18 cellular contexts compared by ENCODE assay signal in the genomic region with DNA sequence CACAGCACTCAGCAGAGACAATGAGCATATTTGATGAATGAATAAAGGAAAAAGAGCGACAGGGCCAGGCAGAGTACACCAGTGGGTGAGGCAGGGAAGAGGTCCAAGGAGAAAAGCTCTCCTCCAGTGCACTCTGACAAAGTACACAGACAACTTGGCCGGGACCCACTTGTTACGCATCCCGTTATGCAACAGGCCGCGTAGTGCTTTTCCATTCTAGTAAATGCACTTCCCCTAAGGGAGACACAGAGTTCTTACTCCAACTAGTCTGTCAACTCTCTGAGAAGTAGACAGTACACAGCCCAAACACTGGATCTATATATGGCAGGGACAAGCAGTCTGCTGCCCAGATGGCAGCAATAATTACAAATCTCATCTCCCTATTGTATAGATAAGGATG. TPM values are rescaled to one million over a fixed set of nuclear protein-coding genes. Genes with fewer than 3 reads are reported as not detected.
DNase-seq lines count a peak whose midpoint lies in the region; ATAC-seq and TF ChIP-seq lines count a peak whose summit lies in the region.
"Had no signal": no experiment of that assay in that cellular context is flagged by ENCODE, and none has a peak within 500 bp of the region (broad histone marks: within the 10 kb centered on the region; RNA-seq: fewer than 3 reads in every experiment).

No MANE protein-coding gene starts in this region.

- no peaks in the 10 kb centered on the region for H3K27me3 ChIP-seq in right cardiac atrium (ENCODE audit: control insufficient read depth, insufficient read depth)
- H3K27me3 ChIP-seq: SJCRH30, spleen had no signal

- intact Hi-C loops in right cardiac atrium (cut with DNase I): no loop called here
- intact Hi-C loops in posterior cingulate gyrus (cut with DNase I): no loop called here
- intact Hi-C loops in left colon (cut with DNase I, micrococcal nuclease): no loop called here

- H3K27ac Mint-ChIP-seq in chondrocyte (ENCODE audit: unreplicated experiment) (peak overlapping the region; percentile 98), type B pancreatic cell (peak overlapping the region; percentile 15)
- H3K27ac Mint-ChIP-seq: activated CD4-positive, alpha-beta T cell treated with anti-CD3 and anti-CD28 coated beads for 36 hours; activated naive CD4-positive, alpha-beta T cell treated with anti-CD3 and anti-CD28 coated beads, Interleukin-2, amount 50 U/mL, for 24 hours; effector memory CD8-positive, alpha-beta T cell had no signal

- H3K9me3 Mint-ChIP-seq in chondrocyte (ENCODE audit: low read depth) (no peaks in the 10 kb centered on the region), type B pancreatic cell (no peaks in the 10 kb centered on the region)
- H3K9me3 Mint-ChIP-seq: activated naive CD4-positive, alpha-beta T cell treated with anti-CD3 and anti-CD28 coated beads, Interleukin-2, amount 50 U/mL, for 24 hours; effector memory CD8-positive, alpha-beta T cell had no signal

- H3K36me3 Mint-ChIP-seq in chondrocyte (ENCODE audit: low read depth) (peaks cover 38% of the 10 kb centered on the region), type B pancreatic cell (peaks cover 35% of the 10 kb centered on the region)
- H3K36me3 Mint-ChIP-seq: activated naive CD4-positive, alpha-beta T cell treated with anti-CD3 and anti-CD28 coated beads, Interleukin-2, amount 50 U/mL, for 24 hours had no signal

- 69% methylated on average over 6 of the region's 6 CpGs for WGBS in right cardiac atrium

- H3K4me3 Mint-ChIP-seq in chondrocyte (ENCODE audit: unreplicated experiment) (no peak overlapping the region), type B pancreatic cell (no peak overlapping the region)
- H3K4me3 Mint-ChIP-seq: activated CD4-positive, alpha-beta T cell treated with anti-CD3 and anti-CD28 coated beads for 36 hours; activated naive CD4-positive, alpha-beta T cell treated with anti-CD3 and anti-CD28 coated beads, Interleukin-2, amount 50 U/mL, for 24 hours; effector memory CD8-positive, alpha-beta T cell had no signal

- H3K4me1 Mint-ChIP-seq in chondrocyte (ENCODE audit: low read depth) (peaks cover 74% of the 10 kb centered on the region), type B pancreatic cell (ENCODE audit: unreplicated experiment) (peaks cover 24% of the 10 kb centered on the region)
- H3K4me1 Mint-ChIP-seq: activated CD4-positive, alpha-beta T cell treated with anti-CD3 and anti-CD28 coated beads for 36 hours; activated naive CD4-positive, alpha-beta T cell treated with anti-CD3 and anti-CD28 coated beads, Interleukin-2, amount 50 U/mL, for 24 hours had no signal

- no peaks in the 10 kb centered on the region for H3K9me3 ChIP-seq in right cardiac atrium (ENCODE audit: control insufficient read depth, low read length)
- H3K9me3 ChIP-seq: SJCRH30, spleen had no signal

- DNase-seq in chondrocyte (ENCODE audit: low spot score): no peak
- peak; percentile 89 to 97 (median 90) for DNase-seq in right cardiac atrium
- DNase-seq in posterior cingulate gyrus: peak in 7 of 10 donors; percentile 58 to 94 (median 68)
- no peak for DNase-seq in type B pancreatic cell (ENCODE audit: extremely low spot score, unreplicated experiment)
- no peak for DNase-seq in left colon
- no peak for DNase-seq in NCI-H2196 treated with DMSO at 0.1 percent for 48 hours (lab: John Stamatoyannopoulos, UW; ENCODE audit: unreplicated experiment)
- DNase-seq: activated CD4-positive, alpha-beta T cell treated with anti-CD3 and anti-CD28 coated beads for 36 hours; activated T-cell treated with anti-CD3 and anti-CD28 coated beads for 4 hours; DMS153; effector memory CD8-positive, alpha-beta T cell; GOT3; NCI-H1694 treated with DMSO at 0.1 percent for 48 hours; SJCRH30; spleen; stimulated activated naive CD4-positive, alpha-beta T cell treated with Interleukin-2 at 50 U/mL for 16 hours had no signal

- H3K4me3 ChIP-seq in right cardiac atrium (ENCODE audit: low read length): no peak overlapping the region
- H3K4me3 ChIP-seq: SJCRH30, spleen had no signal

- no peak for TF ChIP-seq CTCF in chondrocyte (IDR thresholded peaks at IDR 0.05)
- no peak for TF ChIP-seq CTCF in type B pancreatic cell (conservative IDR thresholded peaks at IDR 0.05)

- H3K4me1 ChIP-seq in right cardiac atrium (ENCODE audit: control insufficient read depth, insufficient read depth, low read length): peaks cover 8% of the 10 kb centered on the region
- H3K4me1 ChIP-seq: spleen had no signal

- peak overlapping the region; percentile 86 for H3K27ac ChIP-seq in right cardiac atrium (ENCODE audit: low read length)
- H3K27ac ChIP-seq: SJCRH30, spleen had no signal

- H3K27me3 Mint-ChIP-seq in chondrocyte (ENCODE audit: low read depth) (no peaks in the 10 kb centered on the region), type B pancreatic cell (no peaks in the 10 kb centered on the region)

- peak; percentile 89 to 93 for ATAC-seq in right cardiac atrium
- no peak for ATAC-seq in left colon
- no peak for ATAC-seq in GM21360 (IDR thresholded peaks at IDR 0.05; ENCODE audit: unreplicated experiment)
- no peak for ATAC-seq in GM19324 (IDR thresholded peaks at IDR 0.05; ENCODE audit: low FRiP score, unreplicated experiment)
- ATAC-seq: activated CD4-positive, alpha-beta T cell treated with anti-CD3 and anti-CD28 coated beads for 36 hours; effector memory CD8-positive, alpha-beta T cell had no signal

RNA-seq across cellular contexts. Expression of gene LARP6, which starts 18.5 kb away (rescaled TPM):
- total RNA-seq in chondrocyte (79.4 to 138 TPM (median 135 TPM) in 3 replicates), right cardiac atrium (10 to 100 TPM; 34.1 to 44.0 (median 38.8) TPM), type B pancreatic cell (ENCODE audit: low replicate concordance) (13.9 and 15.7 TPM in 2 replicates), left colon (1 to 10 TPM; 1.5 to 3.9 TPM)
- polyA plus RNA-seq in right cardiac atrium: 32.3 TPM

RNA-seq across cellular contexts. Expression of gene THAP10, which starts 56.8 kb away (rescaled TPM):
- total RNA-seq in chondrocyte: 1.8 to 2.3 TPM (median 2.2 TPM) in 3 replicates
- 1 to 10 TPM; 1.8 to 4.9 (median 4.1) TPM for total RNA-seq in right cardiac atrium
- polyA plus RNA-seq in right cardiac atrium: 3.2 TPM
- total RNA-seq in type B pancreatic cell (ENCODE audit: low replicate concordance): 2.7 and 5.3 TPM in 2 replicates
- total RNA-seq in left colon: 1 to 10 TPM; 1.4 TPM

RNA-seq across cellular contexts. Expression of gene LRRC49, which starts 57.2 kb away (rescaled TPM):
- total RNA-seq in chondrocyte (4.9 to 8.8 TPM (median 6.4 TPM) in 3 replicates), right cardiac atrium (10 to 100 TPM; 41.2 to 53.7 (median 49.4) TPM), type B pancreatic cell (ENCODE audit: low replicate concordance) (6.7 and 13.4 TPM in 2 replicates), left colon (1 to 10 TPM; 2.8 to 3.0 TPM)
- polyA plus RNA-seq in right cardiac atrium: 44.7 TPM

Comparison
In these comparisons a context has a peak if more than half of its experiments do, and no peak if none do; other contexts are left out.
1. DNase-seq: peak in right cardiac atrium (3 of 3) and posterior cingulate gyrus (7 of 10); none in chondrocyte (single experiment), type B pancreatic cell (single experiment), left colon (0 of 2) and NCI-H2196 treated with DMSO at 0.1 percent for 48 hours (single experiment).
2. ATAC-seq: peak in right cardiac atrium (2 of 2); none in left colon (single experiment), GM21360 (single experiment) and GM19324 (single experiment).